In the genomic region with DNA sequence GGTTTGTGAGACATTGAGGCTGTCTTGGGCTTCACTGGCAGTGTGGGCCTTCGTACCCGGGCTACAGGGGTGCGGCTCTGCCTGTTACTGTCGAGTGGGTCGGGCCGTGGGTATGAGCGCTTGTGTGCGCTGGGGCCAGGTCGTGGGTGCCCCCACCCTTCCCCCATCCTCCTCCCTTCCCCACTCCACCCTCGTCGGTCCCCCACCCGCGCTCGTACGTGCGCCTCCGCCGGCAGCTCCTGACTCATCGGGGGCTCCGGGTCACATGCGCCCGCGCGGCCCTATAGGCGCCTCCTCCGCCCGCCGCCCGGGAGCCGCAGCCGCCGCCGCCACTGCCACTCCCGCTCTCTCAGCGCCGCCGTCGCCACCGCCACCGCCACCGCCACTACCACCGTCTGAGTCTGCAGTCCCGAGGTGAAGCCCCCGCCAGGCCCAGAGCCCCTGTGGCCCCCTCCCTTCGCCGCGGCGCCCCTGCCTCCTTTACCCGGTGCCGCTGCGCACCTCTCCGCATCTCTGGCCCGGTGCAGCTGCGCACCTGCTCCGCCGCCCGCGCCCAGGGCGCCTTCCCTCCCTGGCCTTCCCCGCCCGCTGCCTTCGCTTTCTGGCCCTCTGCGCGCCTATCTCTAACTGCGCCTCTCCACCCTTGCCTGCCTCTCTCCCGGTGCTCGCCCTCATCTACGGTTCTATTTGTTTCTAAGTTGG, we compare ENCODE assay signal across 8 cellular contexts. TPM values are rescaled to one million over a fixed set of nuclear protein-coding genes. Genes with fewer than 3 reads are reported as not detected.
A peak's percentile ranks its signal among the peaks of the same experiment; 100 is the strongest.
DNase-seq lines count a peak whose midpoint lies in the region; ATAC-seq, FAIRE-seq and TF ChIP-seq lines count a peak whose summit lies in the region.

A gene (plus strand): TSS at position 335 of the 702 bp plus-strand sequence. CDS start 1,253 bp downstream, outside the sequence.

- intact Hi-C loops in stomach (cut with DNase I; ENCODE audit: low total_unique reads) = no loop called here

- peak within 1 kb of the TSS; percentile 62 to 88 (median 82) for H3K27ac ChIP-seq in stomach

- TF ChIP-seq EP300 in stomach (IDR thresholded peaks at IDR 0.05) = no peak

- H3K4me1 Mint-ChIP-seq in neural crest cell = peaks cover 27% of the 10 kb centered on the region

- 0 to 1% (median 0%) methylated on average over 27 to 68 of the region's 68 CpGs for WGBS in stomach, 5 donors

- ATAC-seq in GM18861 (IDR thresholded peaks at IDR 0.05; ENCODE audit: unreplicated experiment) (peak; percentile 46), HG03354 (IDR thresholded peaks at IDR 0.05; ENCODE audit: poor library complexity, severe bottlenecking, unreplicated experiment) (peak; percentile 83)

- H3K27ac Mint-ChIP-seq in neural crest cell (ENCODE audit: unreplicated experiment) = peak within 1 kb of the TSS; percentile 85

- H3K27me3 Mint-ChIP-seq in neural crest cell (ENCODE audit: low read depth) = peaks cover 26% of the 10 kb centered on the region

- H3K4me1 ChIP-seq in stomach = peaks cover 18 to 30% (median 26%) of the 10 kb centered on the region in 4 donors

- no peaks in the 10 kb centered on the region for H3K9me3 ChIP-seq in stomach

- peak within 1 kb of the TSS; percentile 67 to 69 for H3K4me3 ChIP-seq in foreskin fibroblast (ENCODE audit: low read depth in 1 of 2, low read length in 2 of 2)
- peak within 1 kb of the TSS; percentile 63 to 82 (median 78) for H3K4me3 ChIP-seq in stomach

- no peak for TF ChIP-seq CTCF in foreskin fibroblast (IDR thresholded peaks at IDR 0.05; ENCODE audit: low read depth, low read length)
- peak; percentile 7 for TF ChIP-seq CTCF in neural crest cell (conservative IDR thresholded peaks at IDR 0.05)
- no peak for TF ChIP-seq CTCF in stomach (IDR thresholded peaks at IDR 0.05)

- H3K4me3 Mint-ChIP-seq in neural crest cell = peak within 1 kb of the TSS; percentile 88

- H3K9me3 Mint-ChIP-seq in neural crest cell = no peaks in the 10 kb centered on the region

- TF ChIP-seq POLR2A in stomach (IDR thresholded peaks at IDR 0.05) = no peak

- DNase-seq in A172 (ENCODE audit: low spot score) (no peak), RCC 7860 (ENCODE audit: low spot score) (peak; percentile 16), foreskin fibroblast (peak; percentile 78 to 91), neural crest cell (ENCODE audit: low read depth, low spot score) (no peak), stomach (peak; percentile 68)
- DNase-seq in activated effector memory CD4-positive, alpha-beta T cell treated with anti-CD3 and anti-CD28 coated beads, Interleukin-2, amount 50 U/mL, for 16 hours = peak; percentile 94

- peaks cover 0 to 32% (median 11%) of the 10 kb centered on the region in 3 donors for H3K27me3 ChIP-seq in stomach

- no peak for FAIRE-seq in RCC 7860 (lab: Jason Lieb, UNC)

- H3K36me3 Mint-ChIP-seq in neural crest cell (ENCODE audit: low read depth) = no peaks in the 10 kb centered on the region

- peaks cover 0 to 30% (median 22%) of the 10 kb centered on the region in 4 donors for H3K36me3 ChIP-seq in stomach

RNA-seq across cellular contexts. Expression of the gene that starts here (rescaled TPM):
- 21.5 and 24.7 TPM in 2 replicates for total RNA-seq in A172 (2014; rRNA removed; shearing (Covaris generic))
- total RNA-seq in neural crest cell (67.5 and 68.4 TPM in 2 replicates), stomach (10 to 100 TPM in 2 of 5 donors, 1 to 10 TPM in 3; 2.3 to 62.9 (median 8.6) TPM)
- 10 to 100 TPM in 2 of 3 donors, 1 to 10 TPM in 1; 9.3 to 19.7 (median 10.1) TPM for polyA plus RNA-seq in stomach

Comparison
In these comparisons a context has a peak if more than half of its experiments do, and no peak if none do; other contexts are left out.
1. DNase-seq: peak in RCC 7860 (single experiment), activated effector memory CD4-positive, alpha-beta T cell treated with anti-CD3 and anti-CD28 coated beads, Interleukin-2, amount 50 U/mL, for 16 hours (single experiment), foreskin fibroblast (2 of 2) and stomach (single experiment); none in A172 (single experiment) and neural crest cell (single experiment).